Comparison of ENCODE assay signal across 8 cellular contexts in genomic region chr11:118907051-118907748, GRCh38. TPM values are rescaled to one million over a fixed set of nuclear protein-coding genes. Genes with fewer than 3 reads are reported as not detected.
A peak's percentile ranks its signal among the peaks of the same experiment; 100 is the strongest.
DNase-seq lines count a peak whose midpoint lies in the region; ATAC-seq and TF ChIP-seq lines count a peak whose summit lies in the region.

No MANE protein-coding gene starts in this region.

- no peaks in the 10 kb centered on the region for H3K9me2 ChIP-seq in GM23248 (ENCODE audit: insufficient read depth)

- H3K27ac ChIP-seq in GM23248 (peak overlapping the region; percentile 94), brain microvascular endothelial cell (no peak overlapping the region)

- peaks cover 26% of the 10 kb centered on the region for H3F3A ChIP-seq in GM23248 (ENCODE audit: insufficient read depth)

- peaks cover 32% of the 10 kb centered on the region for H3K4me1 ChIP-seq in GM23248 (ENCODE audit: insufficient read depth)

- H3K27me3 ChIP-seq in GM23248 (replicated peaks; ENCODE audit: insufficient read depth) (no peaks in the 10 kb centered on the region), brain microvascular endothelial cell (replicated peaks) (no peaks in the 10 kb centered on the region)

- no peaks in the 10 kb centered on the region for H3K9me3 ChIP-seq in GM23248 (ENCODE audit: low read depth)

- H3K36me3 ChIP-seq in GM23248 (ENCODE audit: low read depth): peaks cover 10% of the 10 kb centered on the region; the same call in 1 of the 2 replicates
- peaks cover 37% of the 10 kb centered on the region for H3K36me3 ChIP-seq in brain microvascular endothelial cell (replicated peaks)

- no peaks in the 10 kb centered on the region for H4K20me1 ChIP-seq in GM23248 (ENCODE audit: insufficient read depth)

- peak; percentile 74 for DNase-seq in Caki2 (ENCODE audit: low read depth)
- peak; percentile 84 for DNase-seq in GM23248
- DNase-seq in NCI-H187 (lab: John Stamatoyannopoulos, UW): peak; percentile 72 to 78
- peak; percentile 82 for DNase-seq in UCSD-AML1 (lab: John Stamatoyannopoulos, UW; ENCODE audit: unreplicated experiment)
- no peak for DNase-seq in brain microvascular endothelial cell
- DNase-seq in inferior parietal cortex (ENCODE audit: extremely low spot score): peak; percentile 96
- peak; percentile 81 to 97 (median 82) for DNase-seq in stimulated activated CD4-positive, alpha-beta T cell treated with anti-CD3 and anti-CD28 coated beads, Interleukin-12 subunit alpha, Interleukin-12 subunit beta, amount 100 ng/mL, for 48 hours (ENCODE audit: low read depth in 2 of 3, low spot score in 1 of 3)

- TF ChIP-seq CTCF in brain microvascular endothelial cell (IDR thresholded peaks at IDR 0.05; ENCODE audit: low read depth, low read length, missing control alignments): peak; percentile 92

- peaks cover 78% of the 10 kb centered on the region for H3K79me2 ChIP-seq in GM23248 (ENCODE audit: insufficient read depth)

- no peak overlapping the region for H2AFZ ChIP-seq in GM23248

- peak overlapping the region; percentile 15; the same call in 1 of the 2 replicates for H3K4me3 ChIP-seq in GM23248
- no peak overlapping the region for H3K4me3 ChIP-seq in brain microvascular endothelial cell (ENCODE audit: low read depth, low read length)

- no peak for ATAC-seq in GM19455 (IDR thresholded peaks at IDR 0.05; ENCODE audit: unreplicated experiment)

- H3K9ac ChIP-seq in GM23248: peak overlapping the region; percentile 17; the same call in 1 of the 2 replicates

- 21 to 31% methylated on average over 20 to 21 of the region's 21 CpGs for WGBS in GM23248 (ENCODE audit: low coverage in 1 of 2, low lambda C conversion rate in 2 of 2, missing lambda C conversion rate in 2 of 2), 2 experiments

- in situ Hi-C loops in Caki2 (cut with HindIII; ENCODE audit: low pct_unique_long_range_greater_than_20kb, low sequenced_read_pairs): no loop called here
- in situ Hi-C loops in GM23248 (cut with MboI): no loop called here
- in situ Hi-C loops in brain microvascular endothelial cell (cut with HindIII; ENCODE audit: low pct_ligation_motif_present, low sequenced_read_pairs): no loop called here

- no peak overlapping the region for H3K4me2 ChIP-seq in GM23248 (ENCODE audit: unreplicated experiment)

RNA-seq across cellular contexts. Expression of gene BCL9L, which starts 18.5 kb away (rescaled TPM):
- 3.4 and 3.9 TPM in 2 replicates for total RNA-seq in Caki2 (2014; rRNA removed; shearing (Covaris generic); ENCODE audit: low replicate concordance)
- 13.9 and 17.6 TPM in 2 replicates for total RNA-seq in GM23248 (2014; rRNA removed; shearing (Covaris generic))
- polyA plus RNA-seq in GM23248 (2016; fragmentation: Nextera tagmentation; extraction: Ambion mirVana): 7.2 TPM in 2 replicates

RNA-seq across cellular contexts. Expression of gene CXCR5, which starts 23.5 kb away (rescaled TPM):
- not detected in 2 replicates for total RNA-seq in Caki2 (2014; rRNA removed; shearing (Covaris generic); ENCODE audit: low replicate concordance)
- total RNA-seq in GM23248 (2014; rRNA removed; shearing (Covaris generic)): not detected in 2 replicates
- not detected in 2 replicates for polyA plus RNA-seq in GM23248 (2016; fragmentation: Nextera tagmentation; extraction: Ambion mirVana)

RNA-seq across cellular contexts. Expression of gene UPK2, which starts 48.9 kb away (rescaled TPM):
- total RNA-seq in Caki2 (2014; rRNA removed; shearing (Covaris generic); ENCODE audit: low replicate concordance): not detected in 2 replicates
- total RNA-seq in GM23248 (2014; rRNA removed; shearing (Covaris generic)): not detected in 2 replicates
- 0.27 and 0.28 TPM in 2 replicates for polyA plus RNA-seq in GM23248 (2016; fragmentation: Nextera tagmentation; extraction: Ambion mirVana)
